17 cellular contexts compared by ENCODE assay signal in genomic region chr9:105818903-105819302, GRCh38.
DNase-seq lines count a peak whose midpoint lies in the region; ATAC-seq and TF ChIP-seq lines count a peak whose summit lies in the region.
"Had no signal": no experiment of that assay in that cellular context is flagged by ENCODE, and none has a peak within 500 bp of the region (broad histone marks: within the 10 kb centered on the region; RNA-seq: fewer than 3 reads in every experiment).

No MANE protein-coding gene starts in this region.

- H3K4me3 Mint-ChIP-seq in activated CD4-positive, alpha-beta T cell treated with anti-CD3 and anti-CD28 coated beads for 36 hours, result no peak overlapping the region
- H3K4me3 Mint-ChIP-seq in activated CD8-positive, alpha-beta T cell treated with anti-CD3 and anti-CD28 coated beads, Interleukin-2, amount 10 ng/mL, durations not matched to agents 7 days and 5 days, result no peak overlapping the region
- no peak overlapping the region for H3K4me3 Mint-ChIP-seq in activated CD8-positive, alpha-beta T cell treated with anti-CD3 and anti-CD28 coated beads for 36 hours
- no peak overlapping the region for H3K4me3 Mint-ChIP-seq in stimulated activated naive CD8-positive, alpha-beta T cell treated with anti-CD3 and anti-CD28 coated beads, Interleukin-15, amount 100 ng/mL, for 72 hours
- H3K4me3 Mint-ChIP-seq: B cell; CD4-positive, CD25-positive, alpha-beta regulatory T cell; CD8-positive, alpha-beta T cell; GM23338; H9 had no signal

- POLR2A ChIA-PET in activated CD4-positive, alpha-beta T cell treated with anti-CD3 and anti-CD28 coated beads for 36 hours (lab: Charles Lee), result no interaction called here
- POLR2A ChIA-PET in activated CD8-positive, alpha-beta T cell treated with anti-CD3 and anti-CD28 coated beads, Interleukin-2, amount 10 ng/mL, durations not matched to agents 7 days and 5 days (lab: Charles Lee), result no interaction called here
- POLR2A ChIA-PET in activated CD8-positive, alpha-beta T cell treated with anti-CD3 and anti-CD28 coated beads for 36 hours (lab: Charles Lee), result no interaction called here

- TF ChIP-seq CTCF in activated CD8-positive, alpha-beta T cell treated with anti-CD3 and anti-CD28 coated beads for 36 hours (IDR thresholded peaks at IDR 0.05), result no peak

- intact Hi-C loops in activated CD4-positive, alpha-beta T cell treated with anti-CD3 and anti-CD28 coated beads for 36 hours (cut with DNase I, micrococcal nuclease), result no loop called here
- intact Hi-C loops in activated CD8-positive, alpha-beta T cell treated with anti-CD3 and anti-CD28 coated beads for 36 hours (cut with micrococcal nuclease), result no loop called here

- no peaks in the 10 kb centered on the region for H3K4me1 Mint-ChIP-seq in activated CD4-positive, alpha-beta T cell treated with anti-CD3 and anti-CD28 coated beads for 36 hours
- no peaks in the 10 kb centered on the region for H3K4me1 Mint-ChIP-seq in activated CD8-positive, alpha-beta T cell treated with anti-CD3 and anti-CD28 coated beads, Interleukin-2, amount 10 ng/mL, durations not matched to agents 7 days and 5 days (ENCODE audit: low read depth)
- H3K4me1 Mint-ChIP-seq in activated CD8-positive, alpha-beta T cell treated with anti-CD3 and anti-CD28 coated beads for 36 hours (ENCODE audit: low read depth), result no peaks in the 10 kb centered on the region
- no peaks in the 10 kb centered on the region for H3K4me1 Mint-ChIP-seq in stimulated activated naive CD8-positive, alpha-beta T cell treated with anti-CD3 and anti-CD28 coated beads, Interleukin-15, amount 100 ng/mL, for 72 hours
- H3K4me1 Mint-ChIP-seq: B cell; CD4-positive, CD25-positive, alpha-beta regulatory T cell; GM23338; H9 had no signal

- H3K9me3 Mint-ChIP-seq in activated CD4-positive, alpha-beta T cell treated with anti-CD3 and anti-CD28 coated beads for 36 hours (ENCODE audit: low read depth), result peaks cover 17% of the 10 kb centered on the region
- H3K9me3 Mint-ChIP-seq in activated CD8-positive, alpha-beta T cell treated with anti-CD3 and anti-CD28 coated beads, Interleukin-2, amount 10 ng/mL, durations not matched to agents 7 days and 5 days (ENCODE audit: insufficient read depth), result peaks cover 23% of the 10 kb centered on the region
- H3K9me3 Mint-ChIP-seq in activated CD8-positive, alpha-beta T cell treated with anti-CD3 and anti-CD28 coated beads for 36 hours, result peaks cover 34% of the 10 kb centered on the region
- peaks cover 36 to 58% of the 10 kb centered on the region in 2 donors for H3K9me3 Mint-ChIP-seq in stimulated activated naive CD8-positive, alpha-beta T cell treated with anti-CD3 and anti-CD28 coated beads, Interleukin-15, amount 100 ng/mL, for 72 hours

- H3K27ac Mint-ChIP-seq in activated CD4-positive, alpha-beta T cell treated with anti-CD3 and anti-CD28 coated beads for 36 hours, result no peak overlapping the region
- no peak overlapping the region for H3K27ac Mint-ChIP-seq in activated CD8-positive, alpha-beta T cell treated with anti-CD3 and anti-CD28 coated beads, Interleukin-2, amount 10 ng/mL, durations not matched to agents 7 days and 5 days
- no peak overlapping the region for H3K27ac Mint-ChIP-seq in activated CD8-positive, alpha-beta T cell treated with anti-CD3 and anti-CD28 coated beads for 36 hours
- H3K27ac Mint-ChIP-seq in stimulated activated naive CD8-positive, alpha-beta T cell treated with anti-CD3 and anti-CD28 coated beads, Interleukin-15, amount 100 ng/mL, for 72 hours, result no peak overlapping the region
- H3K27ac Mint-ChIP-seq: B cell; CD4-positive, CD25-positive, alpha-beta regulatory T cell; CD8-positive, alpha-beta T cell; GM23338; H9 had no signal

- no peak for DNase-seq in activated CD4-positive, alpha-beta T cell treated with anti-CD3 and anti-CD28 coated beads for 36 hours
- DNase-seq in activated CD4-positive, alpha-beta T cell treated with anti-CD3 and anti-CD28 coated beads, Interleukin-2, amount 50 U/mL, for 4 hours, result no peak
- peak; percentile 32 for DNase-seq in activated CD8-positive, alpha-beta T cell treated with anti-CD3 and anti-CD28 coated beads, Interleukin-2, amount 10 ng/mL, durations not matched to agents 7 days and 5 days
- DNase-seq in activated CD8-positive, alpha-beta T cell treated with anti-CD3 and anti-CD28 coated beads for 36 hours, result no peak
- no peak for DNase-seq in stimulated activated naive CD8-positive, alpha-beta T cell treated with anti-CD3 and anti-CD28 coated beads, Interleukin-15, amount 100 ng/mL, for 72 hours
- no peak for DNase-seq in stimulated activated naive CD8-positive, alpha-beta T cell treated with anti-CD3 and anti-CD28 coated beads, Interleukin-15, Interleukin-2, amounts not matched to agents 100 U/mL and 50 U/mL, for 24 hours
- DNase-seq: CD8-positive, alpha-beta T cell; DMS 273 treated with DMSO at 0.1 percent for 48 hours; DMS79; EL; GDM1; H9 had no signal

- CTCF ChIA-PET in activated CD4-positive, alpha-beta T cell treated with anti-CD3 and anti-CD28 coated beads for 36 hours (lab: Charles Lee), result no interaction called here
- CTCF ChIA-PET in activated CD8-positive, alpha-beta T cell treated with anti-CD3 and anti-CD28 coated beads, Interleukin-2, amount 10 ng/mL, durations not matched to agents 7 days and 5 days (lab: Charles Lee), result no interaction called here
- CTCF ChIA-PET in activated CD8-positive, alpha-beta T cell treated with anti-CD3 and anti-CD28 coated beads for 36 hours (lab: Charles Lee), result no interaction called here

- H3K27me3 Mint-ChIP-seq in activated CD4-positive, alpha-beta T cell treated with anti-CD3 and anti-CD28 coated beads for 36 hours, result no peaks in the 10 kb centered on the region
- peaks cover 3% of the 10 kb centered on the region for H3K27me3 Mint-ChIP-seq in activated CD8-positive, alpha-beta T cell treated with anti-CD3 and anti-CD28 coated beads, Interleukin-2, amount 10 ng/mL, durations not matched to agents 7 days and 5 days (ENCODE audit: low read depth)
- no peaks in the 10 kb centered on the region for H3K27me3 Mint-ChIP-seq in activated CD8-positive, alpha-beta T cell treated with anti-CD3 and anti-CD28 coated beads for 36 hours
- no peaks in the 10 kb centered on the region for H3K27me3 Mint-ChIP-seq in stimulated activated naive CD8-positive, alpha-beta T cell treated with anti-CD3 and anti-CD28 coated beads, Interleukin-15, amount 100 ng/mL, for 72 hours
- H3K27me3 Mint-ChIP-seq: B cell; CD4-positive, CD25-positive, alpha-beta regulatory T cell had no signal

- ATAC-seq in activated CD4-positive, alpha-beta T cell treated with anti-CD3 and anti-CD28 coated beads for 36 hours, result peak; percentile 43
- ATAC-seq in activated CD8-positive, alpha-beta T cell treated with anti-CD3 and anti-CD28 coated beads, Interleukin-2, amount 10 ng/mL, durations not matched to agents 7 days and 5 days, result no peak
- ATAC-seq in activated CD8-positive, alpha-beta T cell treated with anti-CD3 and anti-CD28 coated beads for 36 hours, result no peak
- peak; percentile 56 for ATAC-seq in stimulated activated naive CD8-positive, alpha-beta T cell treated with anti-CD3 and anti-CD28 coated beads, Interleukin-15, amount 100 ng/mL, for 72 hours
- no peak for ATAC-seq in stimulated activated naive CD8-positive, alpha-beta T cell treated with anti-CD3 and anti-CD28 coated beads, Interleukin-15, Interleukin-2, amounts not matched to agents 100 U/mL and 50 U/mL, for 24 hours
- ATAC-seq: CD8-positive, alpha-beta T cell; GM12878; GM23338; HCT116 had no signal

- H3K36me3 Mint-ChIP-seq in activated CD4-positive, alpha-beta T cell treated with anti-CD3 and anti-CD28 coated beads for 36 hours (ENCODE audit: low read depth), result no peaks in the 10 kb centered on the region
- H3K36me3 Mint-ChIP-seq in activated CD8-positive, alpha-beta T cell treated with anti-CD3 and anti-CD28 coated beads, Interleukin-2, amount 10 ng/mL, durations not matched to agents 7 days and 5 days (ENCODE audit: low read depth), result no peaks in the 10 kb centered on the region
- H3K36me3 Mint-ChIP-seq in activated CD8-positive, alpha-beta T cell treated with anti-CD3 and anti-CD28 coated beads for 36 hours (ENCODE audit: low read depth), result no peaks in the 10 kb centered on the region
- H3K36me3 Mint-ChIP-seq: CD4-positive, CD25-positive, alpha-beta regulatory T cell; CD8-positive, alpha-beta T cell had no signal

Comparison
In these comparisons a context has a peak if more than half of its experiments do, and no peak if none do; other contexts are left out.
1. ATAC-seq: peak in activated CD4-positive, alpha-beta T cell treated with anti-CD3 and anti-CD28 coated beads for 36 hours (single experiment) and stimulated activated naive CD8-positive, alpha-beta T cell treated with anti-CD3 and anti-CD28 coated beads, Interleukin-15, amount 100 ng/mL, for 72 hours (single experiment); none in activated CD8-positive, alpha-beta T cell treated with anti-CD3 and anti-CD28 coated beads, Interleukin-2, amount 10 ng/mL, durations not matched to agents 7 days and 5 days (single experiment), activated CD8-positive, alpha-beta T cell treated with anti-CD3 and anti-CD28 coated beads for 36 hours (single experiment) and stimulated activated naive CD8-positive, alpha-beta T cell treated with anti-CD3 and anti-CD28 coated beads, Interleukin-15, Interleukin-2, amounts not matched to agents 100 U/mL and 50 U/mL, for 24 hours (single experiment).